Comparison of ENCODE assay signal across 13 cellular contexts in the genomic region with DNA sequence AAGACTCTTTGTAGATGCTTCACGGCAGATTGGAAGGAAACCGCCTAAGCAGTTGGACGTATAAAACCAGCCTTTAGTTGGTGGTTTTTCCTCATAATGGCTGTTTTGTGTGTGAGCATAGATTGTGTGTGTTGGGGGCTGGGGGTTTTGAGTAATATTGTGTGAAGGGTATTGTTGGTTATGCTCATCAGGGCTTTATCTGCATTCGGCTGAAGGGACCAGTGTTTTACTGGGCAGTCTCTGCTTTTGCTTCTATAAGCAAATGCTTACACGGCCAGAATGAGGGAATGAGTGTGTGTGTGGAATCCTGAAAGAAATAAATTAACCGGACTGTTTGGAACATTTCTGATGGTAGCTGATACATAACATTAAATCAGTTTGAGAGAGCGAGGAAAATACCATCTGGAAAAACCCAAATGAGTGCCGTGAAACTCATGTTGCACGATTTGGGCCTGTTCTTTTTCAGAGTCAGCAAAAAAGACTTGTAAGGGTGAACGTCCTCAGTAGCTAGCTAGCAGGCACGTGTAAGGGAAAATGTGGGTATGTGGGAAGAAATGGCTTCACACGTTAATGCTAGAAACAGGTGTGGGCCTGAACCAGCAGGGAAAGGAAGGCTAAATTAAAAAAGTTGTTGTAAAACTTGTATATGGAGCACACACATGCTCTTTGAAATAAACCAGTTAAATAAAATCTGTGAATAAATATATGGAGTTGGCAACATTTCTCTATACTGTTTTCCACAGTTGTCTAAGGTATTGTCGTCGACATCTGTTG. TPM values are rescaled to one million over a fixed set of nuclear protein-coding genes. Genes with fewer than 3 reads are reported as not detected.
DNase-seq lines count a peak whose midpoint lies in the region; ATAC-seq and TF ChIP-seq lines count a peak whose summit lies in the region.
"Had no signal": no experiment of that assay in that cellular context is flagged by ENCODE, and none has a peak within 500 bp of the region (broad histone marks: within the 10 kb centered on the region; RNA-seq: fewer than 3 reads in every experiment).

No MANE protein-coding gene starts in this region.

- H3K4me3 Mint-ChIP-seq in T-helper 2 cell treated with Interferon-gamma antibody and Interleukin-4, amounts not matched to agents 5 μg/mL and 100 μg/mL, for 36 hours = no peak overlapping the region

- H3K79me2 ChIP-seq in fibroblast of lung (ENCODE audit: control insufficient read depth, insufficient read depth, low read length) = peaks cover 10% of the 10 kb centered on the region

- H3K36me3 ChIP-seq in heart right ventricle (no peaks in the 10 kb centered on the region), fibroblast of lung (ENCODE audit: control insufficient read depth, insufficient read depth, low read length) (no peaks in the 10 kb centered on the region), ovary (no peaks in the 10 kb centered on the region), upper lobe of right lung (no peaks in the 10 kb centered on the region), MG63 (no peaks in the 10 kb centered on the region)

- H3K9me3 Mint-ChIP-seq in T-helper 2 cell treated with Interferon-gamma antibody and Interleukin-4, amounts not matched to agents 5 μg/mL and 100 μg/mL, for 36 hours = no peaks in the 10 kb centered on the region

- H3K9ac ChIP-seq in fibroblast of lung (ENCODE audit: insufficient read depth, low read length) = no peak overlapping the region
- H3K9ac ChIP-seq: KMS-11 had no signal

- DNase-seq in heart right ventricle (no peak), cardiac septum (ENCODE audit: low spot score) (no peak), fibroblast of lung (ENCODE audit: low read depth in 2 of 2) (no peak), ovary (no peak), upper lobe of right lung (no peak), NCI-H526 treated with DMSO at 0.1 percent for 48 hours (lab: John Stamatoyannopoulos, UW) (no peak), MG63 (no peak)
- DNase-seq in T-helper 2 cell treated with Interferon-gamma antibody and Interleukin-4, amounts not matched to agents 5 μg/mL and 100 μg/mL, for 36 hours (ENCODE audit: low spot score) = no peak
- DNase-seq: activated T-cell treated with anti-CD3 and anti-CD28 coated beads for 4 hours, DMS153, NCI-H2029 treated with DMSO at 0.1 percent for 48 hours, SW 1271 had no signal

- 49 to 69% methylated on average over 14 of the region's 14 CpGs for WGBS in heart right ventricle, 2 donors
- 47 to 53% (median 50%) methylated on average over 14 of the region's 14 CpGs for WGBS in ovary, 3 donors

- H3K4me3 ChIP-seq in heart right ventricle (peak overlapping the region; percentile 76 to 98 (median 92)), fibroblast of lung (replicated peaks in 1 of 4; ENCODE audit: control extremely low read depth in 1 of 4, insufficient read depth in 1 of 4, low read depth in 3 of 4, low read length in 4 of 4) (peak overlapping the region; percentile 73 to 86 (median 80)), ovary (peak overlapping the region; percentile 70), upper lobe of right lung (peak overlapping the region; percentile 78), MG63 (no peak overlapping the region)

- no peak for TF ChIP-seq EP300 in ovary (IDR thresholded peaks at IDR 0.05)

- H3K9me3 ChIP-seq in heart right ventricle (no peaks in the 10 kb centered on the region), fibroblast of lung (ENCODE audit: control insufficient read depth, insufficient read depth, low read depth, low read length) (no peaks in the 10 kb centered on the region), ovary (no peaks in the 10 kb centered on the region), upper lobe of right lung (no peaks in the 10 kb centered on the region), MG63 (no peaks in the 10 kb centered on the region)

- H3K27ac ChIP-seq in heart right ventricle = peak overlapping the region in 7 of 10 donors; percentile 88 to 96 (median 92)
- no peak overlapping the region for H3K27ac ChIP-seq in fibroblast of lung (ENCODE audit: insufficient read depth, low read length)
- H3K27ac ChIP-seq in ovary = peak overlapping the region in 1 of 2 donors; percentile 84
- H3K27ac ChIP-seq in upper lobe of right lung = no peak overlapping the region
- H3K27ac ChIP-seq: KMS-11 had no signal

- H3K36me3 Mint-ChIP-seq in T-helper 2 cell treated with Interferon-gamma antibody and Interleukin-4, amounts not matched to agents 5 μg/mL and 100 μg/mL, for 36 hours (ENCODE audit: low read depth) = no peaks in the 10 kb centered on the region

- no peak for ATAC-seq in heart right ventricle
- ATAC-seq in upper lobe of right lung = no peak

- H3K27me3 ChIP-seq in heart right ventricle (peaks cover 0 to 6% (median 0%) of the 10 kb centered on the region in 7 donors), fibroblast of lung (ENCODE audit: control insufficient read depth, insufficient read depth, low read length) (no peaks in the 10 kb centered on the region), ovary (no peaks in the 10 kb centered on the region), upper lobe of right lung (no peaks in the 10 kb centered on the region), MG63 (no peaks in the 10 kb centered on the region)

- intact Hi-C loops in heart right ventricle (cut with DNase I) (loop anchor here in 4 of 10 donors (5.0 kb wide), 2 partner anchors 46 to 51 kb away; no protein-coding TSS in a partner anchor), cardiac septum (cut with DNase I) (loop anchor here (5.0 kb wide), 1 partner anchor 46 kb away; no protein-coding TSS in a partner anchor), ovary (cut with DNase I) (loop anchor here in 1 of 4 donors (5.0 kb wide), 1 partner anchor 46 kb away; no protein-coding TSS in a partner anchor), upper lobe of right lung (cut with DNase I) (no loop called here)

- no peak for TF ChIP-seq POLR2A in ovary (IDR thresholded peaks at IDR 0.05)

- no peak for TF ChIP-seq CTCF in heart right ventricle (IDR thresholded peaks at IDR 0.05)
- TF ChIP-seq CTCF in fibroblast of lung (conservative IDR thresholded peaks at IDR 0.05 in 1 of 2, IDR thresholded peaks at IDR 0.05 in 1 of 2; ENCODE audit: low read depth in 1 of 2, low read length in 2 of 2) = no peak
- no peak for TF ChIP-seq CTCF in ovary (IDR thresholded peaks at IDR 0.05)
- TF ChIP-seq CTCF in upper lobe of right lung (IDR thresholded peaks at IDR 0.05) = no peak

- peaks cover 53% of the 10 kb centered on the region for H3K27me3 Mint-ChIP-seq in T-helper 2 cell treated with Interferon-gamma antibody and Interleukin-4, amounts not matched to agents 5 μg/mL and 100 μg/mL, for 36 hours (ENCODE audit: low read depth)

- peaks cover 0 to 71% (median 28%) of the 10 kb centered on the region in 9 donors for H3K4me1 ChIP-seq in heart right ventricle
- peaks cover 11% of the 10 kb centered on the region for H3K4me1 ChIP-seq in fibroblast of lung (ENCODE audit: control insufficient read depth, extremely low read depth, insufficient read depth, low read length)
- H3K4me1 ChIP-seq in ovary (ENCODE audit: insufficient read depth) = peaks cover 24% of the 10 kb centered on the region
- peaks cover 14% of the 10 kb centered on the region for H3K4me1 ChIP-seq in upper lobe of right lung

- no peak overlapping the region for H3K27ac Mint-ChIP-seq in T-helper 2 cell treated with Interferon-gamma antibody and Interleukin-4, amounts not matched to agents 5 μg/mL and 100 μg/mL, for 36 hours

- peaks cover 5% of the 10 kb centered on the region for H3K4me1 Mint-ChIP-seq in T-helper 2 cell treated with Interferon-gamma antibody and Interleukin-4, amounts not matched to agents 5 μg/mL and 100 μg/mL, for 36 hours (ENCODE audit: low read depth)

- peak overlapping the region; percentile 74 for H3K4me2 ChIP-seq in fibroblast of lung (ENCODE audit: extremely low read depth, insufficient read depth, low read length)

- no peaks in the 10 kb centered on the region for H4K20me1 ChIP-seq in fibroblast of lung (ENCODE audit: control insufficient read depth, extremely low read depth, insufficient read depth, low read length)

- no peak overlapping the region for H2AFZ ChIP-seq in fibroblast of lung (ENCODE audit: low read length)

RNA-seq across cellular contexts. Expression of a gene that starts 2.0 kb away (rescaled TPM):
- total RNA-seq in heart right ventricle (100 to 1,000 TPM in 1 of 10 donors, 10 to 100 TPM in 9; 53.7 to 101 (median 87.0) TPM), cardiac septum (97.6 TPM), fibroblast of lung (22.3 and 34.3 TPM in 2 replicates), ovary (10 to 100 TPM; 19.7 to 38.0 (median 24.9) TPM), upper lobe of right lung (29.5 TPM)
- polyA plus RNA-seq in heart right ventricle (10 to 100 TPM; 15.1 to 24.3 TPM), fibroblast of lung (21.0 and 31.6 TPM in 2 replicates), ovary (10 to 100 TPM; 13.6 to 37.1 TPM)
- 11.1 and 17.8 TPM in 2 replicates for polyA plus RNA-seq in fibroblast of lung (2012)
- 38.9 and 47.8 TPM in 2 replicates for polyA minus RNA-seq in fibroblast of lung (ENCODE audit: low replicate concordance)
- total RNA-seq in MG63 (2014; rRNA removed; shearing (Covaris generic); ENCODE audit: low replicate concordance) = 4.7 and 9.0 TPM in 2 replicates

Comparison
In these comparisons a context has a peak if more than half of its experiments do, and no peak if none do; other contexts are left out.
1. H3K27ac ChIP-seq: peak in heart right ventricle (7 of 10); none in fibroblast of lung (single experiment) and upper lobe of right lung (single experiment).